29 cellular contexts compared by ENCODE assay signal in genomic region chr5:161263186-161263585, GRCh38.
"Had no signal": no experiment of that assay in that cellular context is flagged by ENCODE, and none has a peak within 500 bp of the region (broad histone marks: within the 10 kb centered on the region; RNA-seq: fewer than 3 reads in every experiment).

No MANE protein-coding gene starts in this region.

- H3K4me3 ChIP-seq: breast epithelium, MG63, SJSA1 had no signal

- H3K9ac ChIP-seq: SK-N-SH had no signal

- H3K36me3 Mint-ChIP-seq: activated naive CD8-positive, alpha-beta T cell treated with anti-CD3 and anti-CD28 coated beads for 36 hours had no signal

- H3K36me3 ChIP-seq: breast epithelium, MG63, SJSA1 had no signal

- H3K27ac Mint-ChIP-seq: activated CD4-positive, alpha-beta T cell treated with anti-CD3 and anti-CD28 coated beads, Interleukin-2, amount 10 ng/mL, durations not matched to agents 24 days and 14 days; activated CD8-positive, alpha-beta T cell treated with anti-CD3 and anti-CD28 coated beads, Interleukin-2, amount 10 ng/mL, durations not matched to agents 7 days and 5 days; activated naive CD8-positive, alpha-beta T cell treated with anti-CD3 and anti-CD28 coated beads for 36 hours; activated T-helper 1 cell treated with anti-CD3 and anti-CD28 coated beads, Interleukin-12 subunit alpha, Interleukin-12 subunit beta, Interleukin-2, Interleukin-4 antibody, amounts not matched to agents 30 ng/mL and 10 ng/mL and 1 ng/mL, durations not matched to agents 14 hours and 24 hours and 36 hours; T-helper 1 cell treated with Interleukin-12 subunit alpha and Interleukin-12 subunit beta and Interleukin-4 antibody, amounts not matched to agents 30 μg/mL and 1 μg/mL, for 36 hours; T-helper 2 cell treated with Interferon-gamma antibody and Interleukin-4, amounts not matched to agents 5 μg/mL and 100 μg/mL, for 36 hours had no signal

- H3K4me3 Mint-ChIP-seq: activated CD4-positive, alpha-beta T cell treated with anti-CD3 and anti-CD28 coated beads, Interleukin-2, amount 10 ng/mL, durations not matched to agents 24 days and 14 days; activated CD8-positive, alpha-beta T cell treated with anti-CD3 and anti-CD28 coated beads, Interleukin-2, amount 10 ng/mL, durations not matched to agents 7 days and 5 days; activated naive CD8-positive, alpha-beta T cell treated with anti-CD3 and anti-CD28 coated beads for 36 hours; activated T-cell treated with anti-CD3 and anti-CD28 coated beads, Interleukin-2, amount 50 U/mL, for 4 hours; activated T-helper 1 cell treated with anti-CD3 and anti-CD28 coated beads, Interleukin-12 subunit alpha, Interleukin-12 subunit beta, Interleukin-2, Interleukin-4 antibody, amounts not matched to agents 30 ng/mL and 10 ng/mL and 1 ng/mL, durations not matched to agents 14 hours and 24 hours and 36 hours; T-helper 1 cell treated with Interleukin-12 subunit alpha and Interleukin-12 subunit beta and Interleukin-4 antibody, amounts not matched to agents 30 μg/mL and 1 μg/mL, for 36 hours; T-helper 2 cell treated with Interferon-gamma antibody and Interleukin-4, amounts not matched to agents 5 μg/mL and 100 μg/mL, for 36 hours had no signal

- H3K9me3 Mint-ChIP-seq: activated CD4-positive, alpha-beta T cell treated with anti-CD3 and anti-CD28 coated beads, Interleukin-2, amount 10 ng/mL, durations not matched to agents 24 days and 14 days; activated naive CD8-positive, alpha-beta T cell treated with anti-CD3 and anti-CD28 coated beads for 36 hours; activated T-cell treated with anti-CD3 and anti-CD28 coated beads, Interleukin-2, amount 50 U/mL, for 4 hours; activated T-helper 1 cell treated with anti-CD3 and anti-CD28 coated beads, Interleukin-12 subunit alpha, Interleukin-12 subunit beta, Interleukin-2, Interleukin-4 antibody, amounts not matched to agents 30 ng/mL and 10 ng/mL and 1 ng/mL, durations not matched to agents 14 hours and 24 hours and 36 hours; T-helper 1 cell treated with Interleukin-12 subunit alpha and Interleukin-12 subunit beta and Interleukin-4 antibody, amounts not matched to agents 30 μg/mL and 1 μg/mL, for 36 hours; T-helper 2 cell treated with Interferon-gamma antibody and Interleukin-4, amounts not matched to agents 5 μg/mL and 100 μg/mL, for 36 hours had no signal

- H3K27ac ChIP-seq: breast epithelium, SJSA1 had no signal

- H3K27me3 ChIP-seq: breast epithelium, MG63, SJSA1 had no signal

- H3K27me3 Mint-ChIP-seq: activated CD4-positive, alpha-beta T cell treated with anti-CD3 and anti-CD28 coated beads, Interleukin-2, amount 10 ng/mL, durations not matched to agents 24 days and 14 days; activated naive CD8-positive, alpha-beta T cell treated with anti-CD3 and anti-CD28 coated beads for 36 hours had no signal

- H3K4me1 ChIP-seq: breast epithelium, SJSA1 had no signal

- H3K4me1 Mint-ChIP-seq: activated CD4-positive, alpha-beta T cell treated with anti-CD3 and anti-CD28 coated beads, Interleukin-2, amount 10 ng/mL, durations not matched to agents 24 days and 14 days; activated naive CD8-positive, alpha-beta T cell treated with anti-CD3 and anti-CD28 coated beads for 36 hours had no signal

- H3K9me3 ChIP-seq: breast epithelium, MG63, SK-N-SH had no signal

- DNase-seq: activated CD4-positive, alpha-beta T cell treated with anti-CD3 and anti-CD28 coated beads, Interleukin-2, amount 10 ng/mL, durations not matched to agents 24 days and 14 days; activated CD4-positive, alpha-beta T cell treated with anti-CD3 and anti-CD28 coated beads, Interleukin-2, amount 50 U/mL, for 4 hours; activated CD8-positive, alpha-beta memory T cell treated with anti-CD3 and anti-CD28 coated beads, Interleukin-2, amount 50 U/mL, for 4 hours; activated CD8-positive, alpha-beta T cell treated with anti-CD3 and anti-CD28 coated beads, Interleukin-2, amount 10 ng/mL, durations not matched to agents 7 days and 5 days; activated effector memory CD4-positive, alpha-beta T cell treated with anti-CD3 and anti-CD28 coated beads, Interleukin-2, amount 50 U/mL, for 16 hours; activated naive CD4-positive, alpha-beta T cell; activated naive CD4-positive, alpha-beta T cell treated with anti-CD3 and anti-CD28 coated beads, Interleukin-2, amount 50 U/mL, for 16 hours; activated naive CD8-positive, alpha-beta T cell treated with anti-CD3 and anti-CD28 coated beads for 36 hours; activated T-cell treated with anti-CD3 and anti-CD28 coated beads for 4 hours; activated T-cell treated with anti-CD3 and anti-CD28 coated beads, Interleukin-2, amount 50 U/mL, for 4 hours; amniotic stem cell; aorta; Kasumi-1; KG1; MG63; NCI-H1092 treated with DMSO at 0.1 percent for 48 hours; NCI-H1417; NCI-H1694; NCI-H1930; NCI-H2081 treated with DMSO at 0.1 percent for 48 hours; NCI-H345; NCI-H524 treated with DMSO at 0.1 percent for 48 hours; SHP77; SK-N-SH had no signal

- H3K4me2 ChIP-seq: SK-N-SH had no signal
